In the genomic region with DNA sequence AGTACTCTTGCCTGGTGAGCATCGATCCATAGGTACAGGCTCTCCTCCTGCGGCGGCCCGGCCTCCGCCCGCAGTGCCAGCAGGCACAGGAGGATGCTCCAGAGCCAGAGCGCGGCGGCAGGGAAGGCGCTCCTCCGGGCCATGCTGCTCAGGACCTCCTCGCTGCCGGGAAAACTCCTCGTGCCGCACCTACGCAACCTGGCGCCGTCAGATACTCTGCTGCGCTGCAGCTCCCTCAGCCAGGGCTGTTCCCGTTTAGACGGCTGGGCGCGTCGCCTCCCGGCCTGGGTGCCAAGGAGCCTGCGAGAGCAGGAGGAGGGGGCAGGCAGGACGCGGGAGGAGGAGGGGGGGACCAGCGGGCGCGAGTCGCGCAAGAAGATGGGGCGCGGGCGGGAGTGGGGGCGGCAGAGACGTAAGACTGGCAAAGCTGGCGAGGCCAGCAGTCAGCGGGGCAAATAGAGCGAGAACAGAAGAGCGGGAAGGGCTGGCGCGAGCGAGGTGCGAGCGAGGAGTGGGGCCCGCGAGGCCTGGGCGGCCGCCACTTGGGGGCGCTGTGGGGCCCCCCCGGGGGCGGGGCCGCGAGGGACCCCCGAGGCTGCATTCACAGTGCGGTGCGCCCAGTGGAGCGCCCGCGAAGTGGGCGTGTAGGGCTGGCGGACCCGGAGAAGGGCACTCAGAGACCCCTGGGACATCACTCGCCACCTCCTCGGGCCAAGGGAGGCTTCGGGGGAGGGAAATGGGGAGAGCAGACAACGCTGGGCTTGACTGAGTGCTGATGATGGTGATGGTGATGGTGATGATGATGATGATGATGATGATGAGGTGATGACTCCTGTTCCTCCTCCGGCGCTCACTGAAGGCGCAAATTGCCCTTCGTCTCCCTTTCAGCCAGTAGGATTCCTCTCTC, we compare ENCODE assay signal across 1 cellular context.
TF ChIP-seq lines count a peak whose summit lies in the region.

A gene with protein sequence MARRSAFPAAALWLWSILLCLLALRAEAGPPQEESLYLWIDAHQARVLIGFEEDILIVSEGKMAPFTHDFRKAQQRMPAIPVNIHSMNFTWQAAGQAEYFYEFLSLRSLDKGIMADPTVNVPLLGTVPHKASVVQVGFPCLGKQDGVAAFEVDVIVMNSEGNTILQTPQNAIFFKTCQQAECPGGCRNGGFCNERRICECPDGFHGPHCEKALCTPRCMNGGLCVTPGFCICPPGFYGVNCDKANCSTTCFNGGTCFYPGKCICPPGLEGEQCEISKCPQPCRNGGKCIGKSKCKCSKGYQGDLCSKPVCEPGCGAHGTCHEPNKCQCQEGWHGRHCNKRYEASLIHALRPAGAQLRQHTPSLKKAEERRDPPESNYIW (minus strand): TSS at position 257 of the 907 bp plus-strand sequence. CDS start 114 bp downstream, at position 143.

TF ChIP-seq in SK-N-SH treated with all-trans-retinoic acid at 6 μM for 48 hours, 23 proteins besides CTCF, POLR2A, EP300 and RAD21 (continued from another document):
- TF ChIP-seq, protein P1, sequence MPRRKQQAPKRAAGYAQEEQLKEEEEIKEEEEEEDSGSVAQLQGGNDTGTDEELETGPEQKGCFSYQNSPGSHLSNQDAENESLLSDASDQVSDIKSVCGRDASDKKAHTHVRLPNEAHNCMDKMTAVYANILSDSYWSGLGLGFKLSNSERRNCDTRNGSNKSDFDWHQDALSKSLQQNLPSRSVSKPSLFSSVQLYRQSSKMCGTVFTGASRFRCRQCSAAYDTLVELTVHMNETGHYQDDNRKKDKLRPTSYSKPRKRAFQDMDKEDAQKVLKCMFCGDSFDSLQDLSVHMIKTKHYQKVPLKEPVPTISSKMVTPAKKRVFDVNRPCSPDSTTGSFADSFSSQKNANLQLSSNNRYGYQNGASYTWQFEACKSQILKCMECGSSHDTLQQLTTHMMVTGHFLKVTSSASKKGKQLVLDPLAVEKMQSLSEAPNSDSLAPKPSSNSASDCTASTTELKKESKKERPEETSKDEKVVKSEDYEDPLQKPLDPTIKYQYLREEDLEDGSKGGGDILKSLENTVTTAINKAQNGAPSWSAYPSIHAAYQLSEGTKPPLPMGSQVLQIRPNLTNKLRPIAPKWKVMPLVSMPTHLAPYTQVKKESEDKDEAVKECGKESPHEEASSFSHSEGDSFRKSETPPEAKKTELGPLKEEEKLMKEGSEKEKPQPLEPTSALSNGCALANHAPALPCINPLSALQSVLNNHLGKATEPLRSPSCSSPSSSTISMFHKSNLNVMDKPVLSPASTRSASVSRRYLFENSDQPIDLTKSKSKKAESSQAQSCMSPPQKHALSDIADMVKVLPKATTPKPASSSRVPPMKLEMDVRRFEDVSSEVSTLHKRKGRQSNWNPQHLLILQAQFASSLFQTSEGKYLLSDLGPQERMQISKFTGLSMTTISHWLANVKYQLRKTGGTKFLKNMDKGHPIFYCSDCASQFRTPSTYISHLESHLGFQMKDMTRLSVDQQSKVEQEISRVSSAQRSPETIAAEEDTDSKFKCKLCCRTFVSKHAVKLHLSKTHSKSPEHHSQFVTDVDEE (CRISPR knock-in tag; IDR thresholded peaks at IDR 0.05) = no peak
- TF ChIP-seq, protein P2, sequence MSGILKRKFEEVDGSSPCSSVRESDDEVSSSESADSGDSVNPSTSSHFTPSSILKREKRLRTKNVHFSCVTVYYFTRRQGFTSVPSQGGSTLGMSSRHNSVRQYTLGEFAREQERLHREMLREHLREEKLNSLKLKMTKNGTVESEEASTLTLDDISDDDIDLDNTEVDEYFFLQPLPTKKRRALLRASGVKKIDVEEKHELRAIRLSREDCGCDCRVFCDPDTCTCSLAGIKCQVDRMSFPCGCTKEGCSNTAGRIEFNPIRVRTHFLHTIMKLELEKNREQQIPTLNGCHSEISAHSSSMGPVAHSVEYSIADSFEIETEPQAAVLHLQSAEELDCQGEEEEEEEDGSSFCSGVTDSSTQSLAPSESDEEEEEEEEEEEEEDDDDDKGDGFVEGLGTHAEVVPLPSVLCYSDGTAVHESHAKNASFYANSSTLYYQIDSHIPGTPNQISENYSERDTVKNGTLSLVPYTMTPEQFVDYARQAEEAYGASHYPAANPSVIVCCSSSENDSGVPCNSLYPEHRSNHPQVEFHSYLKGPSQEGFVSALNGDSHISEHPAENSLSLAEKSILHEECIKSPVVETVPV (CRISPR knock-in tag; IDR thresholded peaks at IDR 0.05) = no peak
- no peak for TF ChIP-seq ESRRG (CRISPR knock-in tag; IDR thresholded peaks at IDR 0.05)
- TF ChIP-seq PPARA (CRISPR knock-in tag; IDR thresholded peaks at IDR 0.05; ENCODE audit: borderline replicate concordance) = no peak
- no peak for TF ChIP-seq TOX (CRISPR knock-in tag; IDR thresholded peaks at IDR 0.05; ENCODE audit: borderline replicate concordance)
- TF ChIP-seq BACH2 (CRISPR knock-in tag; IDR thresholded peaks at IDR 0.05; ENCODE audit: borderline replicate concordance) = no peak
- TF ChIP-seq ZFP30 (CRISPR knock-in tag; IDR thresholded peaks at IDR 0.05) = no peak
- no peak for TF ChIP-seq ARNTL (CRISPR knock-in tag; IDR thresholded peaks at IDR 0.05; ENCODE audit: borderline replicate concordance, low read depth)
- TF ChIP-seq, protein P3, sequence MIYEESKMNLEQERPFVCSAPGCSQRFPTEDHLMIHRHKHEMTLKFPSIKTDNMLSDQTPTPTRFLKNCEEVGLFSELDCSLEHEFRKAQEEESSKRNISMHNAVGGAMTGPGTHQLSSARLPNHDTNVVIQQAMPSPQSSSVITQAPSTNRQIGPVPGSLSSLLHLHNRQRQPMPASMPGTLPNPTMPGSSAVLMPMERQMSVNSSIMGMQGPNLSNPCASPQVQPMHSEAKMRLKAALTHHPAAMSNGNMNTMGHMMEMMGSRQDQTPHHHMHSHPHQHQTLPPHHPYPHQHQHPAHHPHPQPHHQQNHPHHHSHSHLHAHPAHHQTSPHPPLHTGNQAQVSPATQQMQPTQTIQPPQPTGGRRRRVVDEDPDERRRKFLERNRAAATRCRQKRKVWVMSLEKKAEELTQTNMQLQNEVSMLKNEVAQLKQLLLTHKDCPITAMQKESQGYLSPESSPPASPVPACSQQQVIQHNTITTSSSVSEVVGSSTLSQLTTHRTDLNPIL (CRISPR knock-in tag; IDR thresholded peaks at IDR 0.05; ENCODE audit: low read depth) = no peak
- TF ChIP-seq ZFP3 (CRISPR knock-in tag; IDR thresholded peaks at IDR 0.05) = no peak
